In genomic region chr5:159405611-159406031, GRCh38 we compare ENCODE assay signal across 11 cellular contexts.
A peak's percentile ranks its signal among the peaks of the same experiment; 100 is the strongest.
DNase-seq lines count a peak whose midpoint lies in the region; ATAC-seq and TF ChIP-seq lines count a peak whose summit lies in the region.
"Had no signal": no experiment of that assay in that cellular context is flagged by ENCODE, and none has a peak within 500 bp of the region (broad histone marks: within the 10 kb centered on the region; RNA-seq: fewer than 3 reads in every experiment).

No MANE protein-coding gene starts in this region.

- H3K4me3 Mint-ChIP-seq in stimulated activated naive CD8-positive, alpha-beta T cell treated with anti-CD3 and anti-CD28 coated beads, Interleukin-15, amount 100 ng/mL, for 72 hours, result no peak overlapping the region

- WGBS in spleen, 5 donors, result 28 to 39% (median 34%) methylated on average over 5 of the region's 5 CpGs

- H3K27me3 Mint-ChIP-seq in stimulated activated naive CD8-positive, alpha-beta T cell treated with anti-CD3 and anti-CD28 coated beads, Interleukin-15, amount 100 ng/mL, for 72 hours, result peaks cover 62% of the 10 kb centered on the region

- peaks cover 36% of the 10 kb centered on the region for H3K4me1 Mint-ChIP-seq in stimulated activated naive CD8-positive, alpha-beta T cell treated with anti-CD3 and anti-CD28 coated beads, Interleukin-15, amount 100 ng/mL, for 72 hours

- intact Hi-C loops in spleen (cut with DNase I; ENCODE audit: low total_unique reads), result no loop called here

- H3K9me3 ChIP-seq in spleen, result no peaks in the 10 kb centered on the region
- H3K9me3 ChIP-seq: adrenal gland had no signal

- ATAC-seq in stimulated activated naive CD8-positive, alpha-beta T cell treated with anti-CD3 and anti-CD28 coated beads, Interleukin-15, Interleukin-2, amounts not matched to agents 100 U/mL and 50 U/mL, for 24 hours, result peak; percentile 20
- ATAC-seq in stimulated activated naive CD8-positive, alpha-beta T cell treated with anti-CD3 and anti-CD28 coated beads, Interleukin-15, amount 100 ng/mL, for 72 hours, result no peak
- ATAC-seq in HG02798 (IDR thresholded peaks at IDR 0.05; ENCODE audit: poor library complexity, unreplicated experiment), result peak; percentile 58

- H3K27me3 ChIP-seq in HL-60 (ENCODE audit: insufficient read depth, poor library complexity, severe bottlenecking) (no peaks in the 10 kb centered on the region), spleen (replicated peaks in 1 of 7) (no peaks in the 10 kb centered on the region)

- H3K4me1 ChIP-seq in spleen, result peaks cover 0 to 10% (median 0%) of the 10 kb centered on the region in 6 donors
- H3K4me1 ChIP-seq: adrenal gland had no signal

- TF ChIP-seq CTCF in HL-60 (IDR thresholded peaks at IDR 0.05; ENCODE audit: insufficient read depth, low read length), result no peak
- TF ChIP-seq CTCF in spleen (IDR thresholded peaks at IDR 0.05 in 8 of 11, conservative IDR thresholded peaks at IDR 0.05 in 3 of 11), result no peak

- DNase-seq in stimulated activated naive CD8-positive, alpha-beta T cell treated with anti-CD3 and anti-CD28 coated beads, Interleukin-15, Interleukin-2, amounts not matched to agents 100 U/mL and 50 U/mL, for 24 hours, result no peak
- DNase-seq in stimulated activated naive CD8-positive, alpha-beta T cell treated with anti-CD3 and anti-CD28 coated beads, Interleukin-15, amount 100 ng/mL, for 72 hours, result no peak
- peak; percentile 41 to 77 for DNase-seq in HL-60 (ENCODE audit: low read depth in 1 of 2, low spot score in 1 of 2)
- DNase-seq in spleen, result no peak
- DNase-seq in HuH-7 (ENCODE audit: low spot score), result no peak
- no peak for DNase-seq in effector CD4-positive, alpha-beta T cell
- no peak for DNase-seq in activated CD4-positive, alpha-beta T cell treated with anti-CD3 and anti-CD28 coated beads for 48 hours
- DNase-seq: adrenal gland, NCI-H524 had no signal

- TF ChIP-seq POLR2A in spleen (IDR thresholded peaks at IDR 0.05), result no peak

- no peaks in the 10 kb centered on the region for H3K9me3 Mint-ChIP-seq in stimulated activated naive CD8-positive, alpha-beta T cell treated with anti-CD3 and anti-CD28 coated beads, Interleukin-15, amount 100 ng/mL, for 72 hours

- no peaks in the 10 kb centered on the region for H3K36me3 ChIP-seq in spleen
- H3K36me3 ChIP-seq: adrenal gland had no signal

- H3K27ac ChIP-seq in HL-60 (replicated peaks) (no peak overlapping the region), spleen (no peak overlapping the region)
- H3K27ac ChIP-seq: adrenal gland had no signal

- no peak overlapping the region for H3K27ac Mint-ChIP-seq in stimulated activated naive CD8-positive, alpha-beta T cell treated with anti-CD3 and anti-CD28 coated beads, Interleukin-15, amount 100 ng/mL, for 72 hours
- H3K27ac Mint-ChIP-seq: progenitor cell of endocrine pancreas had no signal

- no peak overlapping the region for H3K4me3 ChIP-seq in HL-60 (replicated peaks; ENCODE audit: insufficient read depth, low read length)
- no peak overlapping the region for H3K4me3 ChIP-seq in spleen
- H3K4me3 ChIP-seq: adrenal gland had no signal

Comparison
In these comparisons a context has a peak if more than half of its experiments do, and no peak if none do; other contexts are left out.
1. DNase-seq: peak in HL-60 (2 of 2); none in stimulated activated naive CD8-positive, alpha-beta T cell treated with anti-CD3 and anti-CD28 coated beads, Interleukin-15, Interleukin-2, amounts not matched to agents 100 U/mL and 50 U/mL, for 24 hours (single experiment), stimulated activated naive CD8-positive, alpha-beta T cell treated with anti-CD3 and anti-CD28 coated beads, Interleukin-15, amount 100 ng/mL, for 72 hours (0 of 2), spleen (single experiment), HuH-7 (single experiment), effector CD4-positive, alpha-beta T cell (single experiment) and activated CD4-positive, alpha-beta T cell treated with anti-CD3 and anti-CD28 coated beads for 48 hours (single experiment).